In genomic region chr3:181712190-181712504, GRCh38 we compare ENCODE assay signal across 10 cellular contexts. TPM values are rescaled to one million over a fixed set of nuclear protein-coding genes. Genes with fewer than 3 reads are reported as not detected.
A peak's percentile ranks its signal among the peaks of the same experiment; 100 is the strongest.
DNase-seq lines count a peak whose midpoint lies in the region; ATAC-seq and TF ChIP-seq lines count a peak whose summit lies in the region.
"Had no signal": no experiment of that assay in that cellular context is flagged by ENCODE, and none has a peak within 500 bp of the region (broad histone marks: within the 10 kb centered on the region; RNA-seq: fewer than 3 reads in every experiment).

No MANE protein-coding gene starts in this region.

- no peaks in the 10 kb centered on the region for H3K27me3 ChIP-seq in HUES48 (ENCODE audit: control insufficient read depth, insufficient read depth, low read length)

- peaks cover 24% of the 10 kb centered on the region for H3K36me3 ChIP-seq in HUES48 (ENCODE audit: control insufficient read depth, insufficient read depth, low read length)

- peaks cover 21% of the 10 kb centered on the region for H3K4me1 Mint-ChIP-seq in dendritic cell treated with granulocyte-macrophage colony-stimulating factor and Interleukin-4, amounts not matched to agents 40 ng/mL and 50 ng/mL, for 4 days (ENCODE audit: low read depth)
- peaks cover 11 to 14% (median 11%) of the 10 kb centered on the region in 3 donors for H3K4me1 Mint-ChIP-seq in naive B cell
- peaks cover 5% of the 10 kb centered on the region; the same call in 1 of the 2 replicates for H3K4me1 Mint-ChIP-seq in HFFc6 (ENCODE audit: low read depth)

- H3K9ac ChIP-seq in HUES48 (ENCODE audit: low read depth, low read length) = peak overlapping the region; percentile 94

- H3K9me3 ChIP-seq in HUES48 (ENCODE audit: control insufficient read depth, insufficient read depth, low read length) = no peaks in the 10 kb centered on the region

- peaks cover 32% of the 10 kb centered on the region for H3K4me1 ChIP-seq in HUES48 (ENCODE audit: control insufficient read depth, insufficient read depth, low read length)

- H3K27me3 Mint-ChIP-seq in dendritic cell treated with granulocyte-macrophage colony-stimulating factor and Interleukin-4, amounts not matched to agents 40 ng/mL and 50 ng/mL, for 4 days = peaks cover 65% of the 10 kb centered on the region
- H3K27me3 Mint-ChIP-seq in naive B cell = peaks cover 36 to 59% (median 44%) of the 10 kb centered on the region in 3 donors
- peaks cover 31% of the 10 kb centered on the region for H3K27me3 Mint-ChIP-seq in HFFc6 (ENCODE audit: insufficient read depth)

- H3K27ac ChIP-seq in 22Rv1 (peak overlapping the region; percentile 62), HUES48 (ENCODE audit: low read depth, low read length) (peak overlapping the region; percentile 100)

- peak overlapping the region; percentile 99 for H3K4me3 ChIP-seq in HUES48 (ENCODE audit: low read depth, low read length)

- no peaks in the 10 kb centered on the region for H3K9me3 Mint-ChIP-seq in dendritic cell treated with granulocyte-macrophage colony-stimulating factor and Interleukin-4, amounts not matched to agents 40 ng/mL and 50 ng/mL, for 4 days
- H3K9me3 Mint-ChIP-seq in naive B cell (peaks cover 0 to 20% (median 10%) of the 10 kb centered on the region in 7 donors), HFFc6 (no peaks in the 10 kb centered on the region)

- TF ChIP-seq CTCF in 22Rv1 (IDR thresholded peaks at IDR 0.05) = no peak
- TF ChIP-seq CTCF in HFFc6 (IDR thresholded peaks at IDR 0.05) = no peak

- peak overlapping the region; percentile 24 for H3K4me3 Mint-ChIP-seq in dendritic cell treated with granulocyte-macrophage colony-stimulating factor and Interleukin-4, amounts not matched to agents 40 ng/mL and 50 ng/mL, for 4 days
- peak overlapping the region in 5 of 8 donors; percentile 29 to 86 (median 57) for H3K4me3 Mint-ChIP-seq in naive B cell
- H3K4me3 Mint-ChIP-seq in HFFc6 = no peak overlapping the region

- DNase-seq in naive B cell = no peak
- DNase-seq in HFFc6 = no peak
- no peak for DNase-seq in NCI-H2171 (lab: John Stamatoyannopoulos, UW)
- DNase-seq: activated naive CD4-positive, alpha-beta T cell had no signal

- H3K27ac Mint-ChIP-seq in dendritic cell treated with granulocyte-macrophage colony-stimulating factor and Interleukin-4, amounts not matched to agents 40 ng/mL and 50 ng/mL, for 4 days = no peak overlapping the region
- H3K27ac Mint-ChIP-seq in naive B cell (peak overlapping the region in 1 of 6 donors; percentile 59), HFFc6 (no peak overlapping the region)

- no peak for ATAC-seq in naive B cell (ENCODE audit: low read depth in 2 of 2)
- ATAC-seq in HG02885 (IDR thresholded peaks at IDR 0.05; ENCODE audit: poor library complexity, unreplicated experiment) = no peak
- ATAC-seq in GM18858 (IDR thresholded peaks at IDR 0.05; ENCODE audit: unreplicated experiment) = no peak

- intact Hi-C loops in dendritic cell treated with granulocyte-macrophage colony-stimulating factor and Interleukin-4, amounts not matched to agents 40 ng/mL and 50 ng/mL, for 4 days (cut with micrococcal nuclease) = no loop called here

- no peaks in the 10 kb centered on the region for H3K36me3 Mint-ChIP-seq in dendritic cell treated with granulocyte-macrophage colony-stimulating factor and Interleukin-4, amounts not matched to agents 40 ng/mL and 50 ng/mL, for 4 days (ENCODE audit: low read depth)
- H3K36me3 Mint-ChIP-seq in naive B cell = peaks cover 6% of the 10 kb centered on the region in 2 donors
- no peaks in the 10 kb centered on the region for H3K36me3 Mint-ChIP-seq in HFFc6 (ENCODE audit: low read depth)

RNA-seq across cellular contexts. Expression of gene SOX2, which starts 0.4 kb away (rescaled TPM):
- polyA plus RNA-seq in naive B cell (ENCODE audit: low read depth in 6 of 6) = not detected
- not detected for total RNA-seq in HFFc6 (2021; fragmentation: NEBNext Ultra II Directional; extraction: Animal tissue kit (Norgen Biotek cat#: 25700))
- total RNA-seq: HT-29 had no signal
